Comparison of ENCODE assay signal across 8 cellular contexts in the genomic region with DNA sequence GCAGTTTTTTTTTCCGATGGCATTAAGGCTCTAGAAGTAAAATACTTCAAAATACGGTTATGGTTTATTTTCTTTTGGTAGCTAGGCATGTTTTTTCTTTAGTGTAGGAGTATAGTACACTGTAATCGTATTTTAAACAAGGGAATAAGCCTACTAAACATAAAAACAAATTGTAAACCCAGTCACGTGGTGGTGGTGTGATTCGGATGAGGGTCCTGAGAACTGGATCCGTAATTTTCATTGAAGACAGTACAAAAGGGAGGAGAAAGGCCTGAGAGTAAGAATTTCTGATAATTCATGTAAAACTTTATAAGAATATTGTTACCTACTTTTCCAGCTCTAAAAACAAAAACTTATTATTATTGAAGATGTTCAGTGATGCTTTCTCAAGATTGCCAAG. TPM values are rescaled to one million over a fixed set of nuclear protein-coding genes. Genes with fewer than 3 reads are reported as not detected.
DNase-seq lines count a peak whose midpoint lies in the region; ATAC-seq and TF ChIP-seq lines count a peak whose summit lies in the region.

No MANE protein-coding gene starts in this region.

- no peak for TF ChIP-seq POLR2A in ovary (IDR thresholded peaks at IDR 0.05)

- H4K20me1 ChIP-seq in OCI-LY7 (ENCODE audit: insufficient read depth, low read length): peaks cover 53% of the 10 kb centered on the region

- no peak for TF ChIP-seq EP300 in ovary (IDR thresholded peaks at IDR 0.05)

- H3K4me1 Mint-ChIP-seq in Calu3 (ENCODE audit: low read depth, unreplicated experiment): peaks cover 68% of the 10 kb centered on the region

- H3K4me3 Mint-ChIP-seq in Calu3 (ENCODE audit: low read depth, unreplicated experiment): peak overlapping the region; percentile 98

- CTCF ChIA-PET in Calu3 (lab: Charles Lee) (interaction anchor here (0.5 to 3.1 kb wide), 5 partner anchors 11 to 478 kb away, joined by 3 to 18 read pairs (median 5); no protein-coding TSS in a partner anchor), OCI-LY7 (lab: Charles Lee; ENCODE audit: unreplicated experiment) (no interaction called here)

- H3K27me3 Mint-ChIP-seq in Calu3 (ENCODE audit: unreplicated experiment): no peaks in the 10 kb centered on the region

- H2AFZ ChIP-seq in OCI-LY7 (ENCODE audit: low read length): no peak overlapping the region

- POLR2A ChIA-PET in OCI-LY7 (lab: Charles Lee): interaction anchor here (0.7 to 4.3 kb wide), 9 partner anchors 12 to 553 kb away, joined by 3 to 28 read pairs (median 3); partner anchors contain the start of genes CCAR1 and SIRT1

- peaks cover 70% of the 10 kb centered on the region for H3K79me2 ChIP-seq in OCI-LY7 (ENCODE audit: insufficient read depth, low read depth, low read length)

- ATAC-seq in HG03097 (IDR thresholded peaks at IDR 0.05; ENCODE audit: low FRiP score, unreplicated experiment): no peak
- ATAC-seq in GM21526 (IDR thresholded peaks at IDR 0.05; ENCODE audit: low FRiP score, unreplicated experiment): no peak

- BruUV-seq in Calu3 (replicated peaks; lab: Mats Ljungman, UMichigan) (TSS peak; percentile 25), OCI-LY7 (replicated peaks; lab: Mats Ljungman, UMichigan) (TSS peak; percentile 49)

- no peaks in the 10 kb centered on the region for H3K9me2 ChIP-seq in OCI-LY7 (ENCODE audit: insufficient read depth, low read length)

- H3K27ac ChIP-seq in OCI-LY7 (ENCODE audit: low read depth, low read length, poor library complexity, severe bottlenecking) (peak overlapping the region; percentile 89), ovary (peak overlapping the region in 1 of 2 donors; percentile 94)

- H3K4me1 ChIP-seq in OCI-LY7 (ENCODE audit: insufficient read depth, low read length, poor library complexity, severe bottlenecking) (peaks cover 69% of the 10 kb centered on the region), ovary (ENCODE audit: insufficient read depth) (peaks cover 15% of the 10 kb centered on the region)

- intact Hi-C loops in Calu3 (cut with micrococcal nuclease; ENCODE audit: unreplicated experiment): loop anchor here (10.0 kb wide), 1 partner anchor 449 kb away; the partner anchor contains the start of gene SIRT1
- intact Hi-C loops in OCI-LY7 (cut with micrococcal nuclease; ENCODE audit: unreplicated experiment): loop anchor here (2.0 kb wide), 1 partner anchor 73 kb away; the partner anchor contains the start of gene RUFY2
- intact Hi-C loops in ovary (cut with DNase I): loop anchor here in 2 of 4 donors (10.0 kb wide), 3 partner anchors 119 to 489 kb away; partner anchors contain the start of gene CCAR1 (in 1 of the 2)

- H3K27ac Mint-ChIP-seq in Calu3 (ENCODE audit: unreplicated experiment): peak overlapping the region; percentile 88

- peak overlapping the region; percentile 85 for H3K4me3 ChIP-seq in OCI-LY7 (ENCODE audit: low read depth, low read length, poor library complexity, severe bottlenecking)
- H3K4me3 ChIP-seq in epithelial cell of esophagus (ENCODE audit: low read length): peak overlapping the region; percentile 90
- peak overlapping the region; percentile 88 for H3K4me3 ChIP-seq in ovary

- 0% methylated on average over 6 of the region's 6 CpGs for WGBS in ovary, 3 donors

- H3K9me3 ChIP-seq in OCI-LY7 (ENCODE audit: low read length): no peaks in the 10 kb centered on the region
- no peaks in the 10 kb centered on the region for H3K9me3 ChIP-seq in ovary

- TF ChIP-seq CTCF in Calu3 (IDR thresholded peaks at IDR 0.05; ENCODE audit: unreplicated experiment) (no peak), OCI-LY7 (conservative IDR thresholded peaks at IDR 0.05; ENCODE audit: low read length) (no peak), epithelial cell of esophagus (IDR thresholded peaks at IDR 0.05; ENCODE audit: insufficient read depth, low read depth, low read length, missing control alignments) (no peak), ovary (IDR thresholded peaks at IDR 0.05) (no peak)

- no peaks in the 10 kb centered on the region for H3K27me3 ChIP-seq in ovary

- no peak for DNase-seq in Calu3
- DNase-seq in OCI-LY7 (ENCODE audit: low spot score): no peak
- DNase-seq in epithelial cell of esophagus (ENCODE audit: low read depth): no peak
- no peak for DNase-seq in ovary
- no peak for DNase-seq in NCI-H526 treated with DMSO at 0.1 percent for 48 hours (lab: John Stamatoyannopoulos, UW)
- DNase-seq in NOMO-1 (lab: John Stamatoyannopoulos, UW; ENCODE audit: unreplicated experiment in 2 of 2): no peak

- H3K36me3 ChIP-seq in OCI-LY7 (ENCODE audit: insufficient read depth, low read length) (peaks cover 62% of the 10 kb centered on the region), ovary (no peaks in the 10 kb centered on the region)

- no peaks in the 10 kb centered on the region for H3K9me3 Mint-ChIP-seq in Calu3 (ENCODE audit: low read depth, unreplicated experiment)

- H3K4me2 ChIP-seq in OCI-LY7 (ENCODE audit: low read length): peak overlapping the region; percentile 93

- H3K36me3 Mint-ChIP-seq in Calu3 (ENCODE audit: insufficient read depth, unreplicated experiment): peaks cover 84% of the 10 kb centered on the region

RNA-seq across cellular contexts. Expression of gene PBLD, which starts 0.7 kb away (rescaled TPM):
- total RNA-seq in Calu3 (2022) (8.9 TPM in 2 replicates), OCI-LY7 (2022) (5.9 and 8.0 TPM in 2 replicates), ovary (1 to 10 TPM; 2.5 to 7.5 (median 3.0) TPM)
- 2.5 and 3.1 TPM in 2 replicates for total RNA-seq in OCI-LY7 (2014; rRNA removed; shearing (Covaris generic))
- polyA plus RNA-seq in ovary: 1 to 10 TPM; 3.7 to 7.8 TPM

RNA-seq across cellular contexts. Expression of gene HNRNPH3, which starts 1.6 kb away (rescaled TPM):
- total RNA-seq in Calu3 (2022) (170 and 184 TPM in 2 replicates), OCI-LY7 (2022) (241 and 261 TPM in 2 replicates), ovary (100 to 1,000 TPM in 5 of 7 donors, 10 to 100 TPM in 2; 38.9 to 173 (median 114) TPM)
- 30.8 and 69.2 TPM in 2 replicates for total RNA-seq in OCI-LY7 (2014; rRNA removed; shearing (Covaris generic))
- polyA plus RNA-seq in ovary: 100 to 1,000 TPM; 173 to 337 TPM
